ENCODE assay signal across 13 cellular contexts in genomic region chr12:122004633-122005071, GRCh38. TPM values are rescaled to one million over a fixed set of nuclear protein-coding genes. Genes with fewer than 3 reads are reported as not detected.
A peak's percentile ranks its signal among the peaks of the same experiment; 100 is the strongest.
DNase-seq lines count a peak whose midpoint lies in the region; ATAC-seq and TF ChIP-seq lines count a peak whose summit lies in the region.
"Had no signal": no experiment of that assay in that cellular context is flagged by ENCODE, and none has a peak within 500 bp of the region (broad histone marks: within the 10 kb centered on the region; RNA-seq: fewer than 3 reads in every experiment).

No MANE protein-coding gene starts in this region.

- DNase-seq in natural killer cell (no peak), ascending aorta (ENCODE audit: low spot score in 2 of 2) (no peak), lower lobe of right lung (peak; percentile 43), NCI-H187 (lab: John Stamatoyannopoulos, UW) (no peak), activated gamma-delta T cell (lab: John Stamatoyannopoulos, UW) (no peak)
- no peak for DNase-seq in natural killer cell treated with Interleukin-12 subunit alpha and Interleukin-12 subunit beta and Interleukin-15 and Interleukin-18, amount 100 ng/mL, for 72 hours (ENCODE audit: low spot score)
- DNase-seq in effector CD4-positive, alpha-beta T cell: no peak
- DNase-seq: activated naive CD8-positive, alpha-beta T cell treated with anti-CD3 and anti-CD28 coated beads, Interleukin-2, amount 10 ng/mL, durations not matched to agents 7 days and 5 days; gastrocnemius medialis; T1000 had no signal

- H3K27ac ChIP-seq in ascending aorta (peak overlapping the region; percentile 85 to 86), lower lobe of right lung (peak overlapping the region; percentile 67)
- H3K27ac ChIP-seq: gastrocnemius medialis, KMS-11 had no signal

- ATAC-seq in natural killer cell (peak in 1 of 3 donors; percentile 18), lower lobe of right lung (peak; percentile 28 to 65), GM21423 (IDR thresholded peaks at IDR 0.05; ENCODE audit: unreplicated experiment) (no peak)
- no peak for ATAC-seq in natural killer cell treated with Interleukin-12 subunit alpha and Interleukin-12 subunit beta and Interleukin-15 and Interleukin-18, amount 100 ng/mL, for 72 hours
- ATAC-seq: gastrocnemius medialis had no signal

- H3K9me3 ChIP-seq in ascending aorta (no peaks in the 10 kb centered on the region), lower lobe of right lung (no peaks in the 10 kb centered on the region)
- H3K9me3 ChIP-seq: gastrocnemius medialis, Peyer's patch had no signal

- no peak for TF ChIP-seq CTCF in natural killer cell (IDR thresholded peaks at IDR 0.05)
- no peak for TF ChIP-seq CTCF in ascending aorta (IDR thresholded peaks at IDR 0.05)
- TF ChIP-seq CTCF in lower lobe of right lung (IDR thresholded peaks at IDR 0.05): no peak

- no peaks in the 10 kb centered on the region for H3K9me3 Mint-ChIP-seq in natural killer cell
- H3K9me3 Mint-ChIP-seq in natural killer cell treated with Interleukin-12 subunit alpha and Interleukin-12 subunit beta and Interleukin-15 and Interleukin-18, amount 100 ng/mL, for 72 hours: no peaks in the 10 kb centered on the region

- H3K4me1 Mint-ChIP-seq in natural killer cell: peaks cover 10 to 12% of the 10 kb centered on the region in 2 donors
- peaks cover 6 to 13% of the 10 kb centered on the region in 2 donors for H3K4me1 Mint-ChIP-seq in natural killer cell treated with Interleukin-12 subunit alpha and Interleukin-12 subunit beta and Interleukin-15 and Interleukin-18, amount 100 ng/mL, for 72 hours (ENCODE audit: low read depth in 2 of 2)

- H3K4me1 ChIP-seq in ascending aorta: peaks cover 14 to 20% of the 10 kb centered on the region in 2 donors
- H3K4me1 ChIP-seq in lower lobe of right lung: peaks cover 5% of the 10 kb centered on the region

- H3K4me3 ChIP-seq in ascending aorta: peak overlapping the region in 1 of 2 donors; percentile 33
- H3K4me3 ChIP-seq in lower lobe of right lung: no peak overlapping the region
- H3K4me3 ChIP-seq: gastrocnemius medialis, Peyer's patch had no signal

- no peak overlapping the region for H3K27ac Mint-ChIP-seq in natural killer cell
- H3K27ac Mint-ChIP-seq in natural killer cell treated with Interleukin-12 subunit alpha and Interleukin-12 subunit beta and Interleukin-15 and Interleukin-18, amount 100 ng/mL, for 72 hours: no peak overlapping the region
- H3K27ac Mint-ChIP-seq: activated naive CD8-positive, alpha-beta T cell treated with anti-CD3 and anti-CD28 coated beads, Interleukin-2, amount 10 ng/mL, durations not matched to agents 7 days and 5 days had no signal

- no peaks in the 10 kb centered on the region for H3K27me3 ChIP-seq in ascending aorta
- H3K27me3 ChIP-seq in lower lobe of right lung (ENCODE audit: low read depth): no peaks in the 10 kb centered on the region
- H3K27me3 ChIP-seq: gastrocnemius medialis, Peyer's patch had no signal

- intact Hi-C loops in natural killer cell (cut with micrococcal nuclease): no loop called here
- intact Hi-C loops in ascending aorta (cut with DNase I): loop anchor here (5.0 kb wide), 1 partner anchor 87 kb away; the partner anchor contains the start of gene CFAP251
- intact Hi-C loops in lower lobe of right lung (cut with DNase I): no loop called here

- peaks cover 22 to 25% of the 10 kb centered on the region in 2 donors for H3K27me3 Mint-ChIP-seq in natural killer cell (ENCODE audit: low read depth in 2 of 2)
- peaks cover 23 to 30% of the 10 kb centered on the region in 2 donors for H3K27me3 Mint-ChIP-seq in natural killer cell treated with Interleukin-12 subunit alpha and Interleukin-12 subunit beta and Interleukin-15 and Interleukin-18, amount 100 ng/mL, for 72 hours

- H3K36me3 ChIP-seq in ascending aorta (no peaks in the 10 kb centered on the region), lower lobe of right lung (no peaks in the 10 kb centered on the region)
- H3K36me3 ChIP-seq: gastrocnemius medialis, Peyer's patch had no signal

- H3K4me3 Mint-ChIP-seq in natural killer cell: peak overlapping the region; percentile 50
- H3K4me3 Mint-ChIP-seq in natural killer cell treated with Interleukin-12 subunit alpha and Interleukin-12 subunit beta and Interleukin-15 and Interleukin-18, amount 100 ng/mL, for 72 hours: no peak overlapping the region
- H3K4me3 Mint-ChIP-seq: activated naive CD8-positive, alpha-beta T cell treated with anti-CD3 and anti-CD28 coated beads, Interleukin-2, amount 10 ng/mL, durations not matched to agents 7 days and 5 days had no signal

- no peaks in the 10 kb centered on the region for H3K36me3 Mint-ChIP-seq in natural killer cell
- no peaks in the 10 kb centered on the region for H3K36me3 Mint-ChIP-seq in natural killer cell treated with Interleukin-12 subunit alpha and Interleukin-12 subunit beta and Interleukin-15 and Interleukin-18, amount 100 ng/mL, for 72 hours

RNA-seq across cellular contexts. Expression of gene BCL7A, which starts 17.0 kb away (rescaled TPM):
- total RNA-seq in natural killer cell: 1 to 10 TPM in 1 of 3 donors, under 1 TPM in 2; 0.85 to 1.1 (median 0.96) TPM
- under 1 TPM; 0.33 to 0.69 TPM for total RNA-seq in natural killer cell treated with Interleukin-12 subunit alpha and Interleukin-12 subunit beta and Interleukin-15 and Interleukin-18, amount 100 ng/mL, for 72 hours
- 3.2 TPM for total RNA-seq in ascending aorta
- 6.4 TPM for total RNA-seq in lower lobe of right lung

Comparison
In these comparisons a context has a peak if more than half of its experiments do, and no peak if none do; other contexts are left out.
1. ATAC-seq: peak in lower lobe of right lung (2 of 2); none in natural killer cell treated with Interleukin-12 subunit alpha and Interleukin-12 subunit beta and Interleukin-15 and Interleukin-18, amount 100 ng/mL, for 72 hours (0 of 2) and GM21423 (single experiment).